ENCODE assay signal across 2 cellular contexts in the genomic region with DNA sequence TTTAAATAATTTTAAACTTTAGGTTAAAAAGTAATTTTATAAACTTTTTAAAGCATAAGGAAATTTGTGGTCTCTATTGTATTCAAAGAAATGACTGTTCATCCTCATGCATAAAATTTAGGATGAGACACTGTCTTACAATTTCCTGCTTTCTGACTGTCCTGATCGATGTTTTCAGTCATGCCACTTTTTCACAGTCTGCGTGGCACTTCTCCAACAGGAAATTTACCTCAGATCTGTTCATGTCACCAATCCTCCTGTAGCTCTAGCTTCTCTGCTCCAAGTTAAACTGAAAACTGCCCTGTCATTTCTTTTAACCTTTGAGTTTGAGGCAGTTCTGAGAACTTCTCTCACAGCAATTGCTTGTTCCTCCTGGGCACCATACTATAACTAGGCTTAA.
TF ChIP-seq lines count a peak whose summit lies in the region.

No MANE protein-coding gene starts in this region.

TF ChIP-seq in WTC11, 78 proteins besides CTCF, POLR2A, EP300 and RAD21 (continued from another document):
- TF ChIP-seq, protein P1, sequence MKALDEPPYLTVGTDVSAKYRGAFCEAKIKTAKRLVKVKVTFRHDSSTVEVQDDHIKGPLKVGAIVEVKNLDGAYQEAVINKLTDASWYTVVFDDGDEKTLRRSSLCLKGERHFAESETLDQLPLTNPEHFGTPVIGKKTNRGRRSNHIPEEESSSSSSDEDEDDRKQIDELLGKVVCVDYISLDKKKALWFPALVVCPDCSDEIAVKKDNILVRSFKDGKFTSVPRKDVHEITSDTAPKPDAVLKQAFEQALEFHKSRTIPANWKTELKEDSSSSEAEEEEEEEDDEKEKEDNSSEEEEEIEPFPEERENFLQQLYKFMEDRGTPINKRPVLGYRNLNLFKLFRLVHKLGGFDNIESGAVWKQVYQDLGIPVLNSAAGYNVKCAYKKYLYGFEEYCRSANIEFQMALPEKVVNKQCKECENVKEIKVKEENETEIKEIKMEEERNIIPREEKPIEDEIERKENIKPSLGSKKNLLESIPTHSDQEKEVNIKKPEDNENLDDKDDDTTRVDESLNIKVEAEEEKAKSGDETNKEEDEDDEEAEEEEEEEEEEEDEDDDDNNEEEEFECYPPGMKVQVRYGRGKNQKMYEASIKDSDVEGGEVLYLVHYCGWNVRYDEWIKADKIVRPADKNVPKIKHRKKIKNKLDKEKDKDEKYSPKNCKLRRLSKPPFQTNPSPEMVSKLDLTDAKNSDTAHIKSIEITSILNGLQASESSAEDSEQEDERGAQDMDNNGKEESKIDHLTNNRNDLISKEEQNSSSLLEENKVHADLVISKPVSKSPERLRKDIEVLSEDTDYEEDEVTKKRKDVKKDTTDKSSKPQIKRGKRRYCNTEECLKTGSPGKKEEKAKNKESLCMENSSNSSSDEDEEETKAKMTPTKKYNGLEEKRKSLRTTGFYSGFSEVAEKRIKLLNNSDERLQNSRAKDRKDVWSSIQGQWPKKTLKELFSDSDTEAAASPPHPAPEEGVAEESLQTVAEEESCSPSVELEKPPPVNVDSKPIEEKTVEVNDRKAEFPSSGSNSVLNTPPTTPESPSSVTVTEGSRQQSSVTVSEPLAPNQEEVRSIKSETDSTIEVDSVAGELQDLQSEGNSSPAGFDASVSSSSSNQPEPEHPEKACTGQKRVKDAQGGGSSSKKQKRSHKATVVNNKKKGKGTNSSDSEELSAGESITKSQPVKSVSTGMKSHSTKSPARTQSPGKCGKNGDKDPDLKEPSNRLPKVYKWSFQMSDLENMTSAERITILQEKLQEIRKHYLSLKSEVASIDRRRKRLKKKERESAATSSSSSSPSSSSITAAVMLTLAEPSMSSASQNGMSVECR (CRISPR knock-in tag; IDR thresholded peaks at IDR 0.05; ENCODE audit: borderline replicate concordance): no peak
- TF ChIP-seq, protein P2, sequence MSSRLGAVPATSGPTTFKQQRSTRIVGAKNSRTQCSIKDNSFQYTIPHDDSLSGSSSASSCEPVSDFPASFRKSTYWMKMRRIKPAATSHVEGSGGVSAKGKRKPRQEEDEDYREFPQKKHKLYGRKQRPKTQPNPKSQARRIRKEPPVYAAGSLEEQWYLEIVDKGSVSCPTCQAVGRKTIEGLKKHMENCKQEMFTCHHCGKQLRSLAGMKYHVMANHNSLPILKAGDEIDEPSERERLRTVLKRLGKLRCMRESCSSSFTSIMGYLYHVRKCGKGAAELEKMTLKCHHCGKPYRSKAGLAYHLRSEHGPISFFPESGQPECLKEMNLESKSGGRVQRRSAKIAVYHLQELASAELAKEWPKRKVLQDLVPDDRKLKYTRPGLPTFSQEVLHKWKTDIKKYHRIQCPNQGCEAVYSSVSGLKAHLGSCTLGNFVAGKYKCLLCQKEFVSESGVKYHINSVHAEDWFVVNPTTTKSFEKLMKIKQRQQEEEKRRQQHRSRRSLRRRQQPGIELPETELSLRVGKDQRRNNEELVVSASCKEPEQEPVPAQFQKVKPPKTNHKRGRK (CRISPR knock-in tag; IDR thresholded peaks at IDR 0.05; ENCODE audit: borderline replicate concordance): no peak
- TF ChIP-seq, protein P3, sequence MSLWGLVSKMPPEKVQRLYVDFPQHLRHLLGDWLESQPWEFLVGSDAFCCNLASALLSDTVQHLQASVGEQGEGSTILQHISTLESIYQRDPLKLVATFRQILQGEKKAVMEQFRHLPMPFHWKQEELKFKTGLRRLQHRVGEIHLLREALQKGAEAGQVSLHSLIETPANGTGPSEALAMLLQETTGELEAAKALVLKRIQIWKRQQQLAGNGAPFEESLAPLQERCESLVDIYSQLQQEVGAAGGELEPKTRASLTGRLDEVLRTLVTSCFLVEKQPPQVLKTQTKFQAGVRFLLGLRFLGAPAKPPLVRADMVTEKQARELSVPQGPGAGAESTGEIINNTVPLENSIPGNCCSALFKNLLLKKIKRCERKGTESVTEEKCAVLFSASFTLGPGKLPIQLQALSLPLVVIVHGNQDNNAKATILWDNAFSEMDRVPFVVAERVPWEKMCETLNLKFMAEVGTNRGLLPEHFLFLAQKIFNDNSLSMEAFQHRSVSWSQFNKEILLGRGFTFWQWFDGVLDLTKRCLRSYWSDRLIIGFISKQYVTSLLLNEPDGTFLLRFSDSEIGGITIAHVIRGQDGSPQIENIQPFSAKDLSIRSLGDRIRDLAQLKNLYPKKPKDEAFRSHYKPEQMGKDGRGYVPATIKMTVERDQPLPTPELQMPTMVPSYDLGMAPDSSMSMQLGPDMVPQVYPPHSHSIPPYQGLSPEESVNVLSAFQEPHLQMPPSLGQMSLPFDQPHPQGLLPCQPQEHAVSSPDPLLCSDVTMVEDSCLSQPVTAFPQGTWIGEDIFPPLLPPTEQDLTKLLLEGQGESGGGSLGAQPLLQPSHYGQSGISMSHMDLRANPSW (CRISPR knock-in tag; conservative IDR thresholded peaks at IDR 0.05; ENCODE audit: low read depth): no peak
- TF ChIP-seq ZNF263 (CRISPR knock-in tag; IDR thresholded peaks at IDR 0.05; ENCODE audit: low read depth) (no peak), CBFB (CRISPR knock-in tag; IDR thresholded peaks at IDR 0.05; ENCODE audit: low read depth) (no peak), ESRRA (CRISPR knock-in tag; IDR thresholded peaks at IDR 0.05; ENCODE audit: borderline replicate concordance) (no peak), ZNF317 (CRISPR knock-in tag; IDR thresholded peaks at IDR 0.05; ENCODE audit: borderline replicate concordance, low read depth) (no peak)
- TF ChIP-seq, protein P4, sequence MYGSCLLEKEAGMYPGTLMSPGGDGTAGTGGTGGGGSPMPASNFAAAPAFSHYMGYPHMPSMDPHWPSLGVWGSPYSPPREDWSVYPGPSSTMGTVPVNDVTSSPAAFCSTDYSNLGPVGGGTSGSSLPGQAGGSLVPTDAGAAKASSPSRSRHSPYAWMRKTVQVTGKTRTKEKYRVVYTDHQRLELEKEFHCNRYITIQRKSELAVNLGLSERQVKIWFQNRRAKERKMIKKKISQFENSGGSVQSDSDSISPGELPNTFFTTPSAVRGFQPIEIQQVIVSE (CRISPR knock-in tag; IDR thresholded peaks at IDR 0.05; ENCODE audit: borderline replicate concordance): no peak

TF ChIP-seq in HepG2, 621 proteins besides CTCF, POLR2A, EP300 and RAD21 (continued from another document):
- no peak for TF ChIP-seq ZSCAN21 (CRISPR knock-in tag; IDR thresholded peaks at IDR 0.05; ENCODE audit: borderline replicate concordance)
- TF ChIP-seq SNAPC2 (CRISPR knock-in tag; IDR thresholded peaks at IDR 0.05): no peak
- no peak for TF ChIP-seq ARNTL (CRISPR knock-in tag; IDR thresholded peaks at IDR 0.05)
TF ChIP-seq in HepG2: peak in this region for 0.
